13 cellular contexts compared by ENCODE assay signal in genomic region chr4:89939994-89940393, GRCh38. TPM values are rescaled to one million over a fixed set of nuclear protein-coding genes. Genes with fewer than 3 reads are reported as not detected.
DNase-seq lines count a peak whose midpoint lies in the region; ATAC-seq and TF ChIP-seq lines count a peak whose summit lies in the region.
"Had no signal": no experiment of that assay in that cellular context is flagged by ENCODE, and none has a peak within 500 bp of the region (broad histone marks: within the 10 kb centered on the region; RNA-seq: fewer than 3 reads in every experiment).

No MANE protein-coding gene starts in this region.

- no peaks in the 10 kb centered on the region for H3K4me1 ChIP-seq in fibroblast of lung (ENCODE audit: control insufficient read depth, extremely low read depth, insufficient read depth, low read length)

- H3K79me2 ChIP-seq in fibroblast of lung (ENCODE audit: control insufficient read depth, insufficient read depth, low read length), result no peaks in the 10 kb centered on the region

- H3K27ac Mint-ChIP-seq in T-cell, result no peak overlapping the region
- H3K27ac Mint-ChIP-seq: activated naive CD8-positive, alpha-beta T cell treated with anti-CD3 and anti-CD28 coated beads, Interleukin-2, amount 10 ng/mL, durations not matched to agents 7 days and 5 days; T-helper 2 cell treated with Interferon-gamma antibody and Interleukin-4, amounts not matched to agents 5 μg/mL and 100 μg/mL, for 36 hours had no signal

- H3K4me2 ChIP-seq in fibroblast of lung (ENCODE audit: extremely low read depth, insufficient read depth, low read length), result no peak overlapping the region

- H3K36me3 ChIP-seq in fibroblast of lung (ENCODE audit: control insufficient read depth, insufficient read depth, low read length), result no peaks in the 10 kb centered on the region

- no peak overlapping the region for H3K4me3 ChIP-seq in fibroblast of lung (replicated peaks in 1 of 4; ENCODE audit: control extremely low read depth in 1 of 4, insufficient read depth in 1 of 4, low read depth in 3 of 4, low read length in 4 of 4)

- H3K27me3 Mint-ChIP-seq in T-cell, result no peaks in the 10 kb centered on the region

- POLR2A ChIA-PET in T-cell (lab: Charles Lee), result no interaction called here

- no peaks in the 10 kb centered on the region for H3K27me3 ChIP-seq in fibroblast of lung (ENCODE audit: control insufficient read depth, insufficient read depth, low read length)

- no peaks in the 10 kb centered on the region for H3K4me1 Mint-ChIP-seq in T-cell
- H3K4me1 Mint-ChIP-seq: activated naive CD8-positive, alpha-beta T cell treated with anti-CD3 and anti-CD28 coated beads, Interleukin-2, amount 10 ng/mL, durations not matched to agents 7 days and 5 days; neural crest cell had no signal

- DNase-seq in NCI-H1105 treated with DMSO at 0.1 percent for 48 hours (lab: John Stamatoyannopoulos, UW) (peak; percentile 80), NCI-H748 treated with DMSO at 0.1 percent for 48 hours (lab: John Stamatoyannopoulos, UW) (peak; percentile 12), fibroblast of lung (ENCODE audit: low read depth in 2 of 2) (peak; percentile 26 to 86), renal cortical epithelial cell (ENCODE audit: low read depth) (peak; percentile 61), T-cell (no peak)
- DNase-seq in effector CD8-positive, alpha-beta T cell (lab: John Stamatoyannopoulos, UW), result no peak
- DNase-seq: activated naive CD8-positive, alpha-beta T cell treated with anti-CD3 and anti-CD28 coated beads, Interleukin-2, amount 10 ng/mL, durations not matched to agents 7 days and 5 days; DND-41; stimulated activated naive CD4-positive, alpha-beta T cell treated with Interleukin-2 at 50 U/mL for 16 hours had no signal

- no peak for TF ChIP-seq CTCF in fibroblast of lung (conservative IDR thresholded peaks at IDR 0.05 in 1 of 2, IDR thresholded peaks at IDR 0.05 in 1 of 2; ENCODE audit: low read depth in 1 of 2, low read length in 2 of 2)

- no peaks in the 10 kb centered on the region for H3K9me3 Mint-ChIP-seq in T-cell
- H3K9me3 Mint-ChIP-seq: activated naive CD8-positive, alpha-beta T cell treated with anti-CD3 and anti-CD28 coated beads, Interleukin-2, amount 10 ng/mL, durations not matched to agents 7 days and 5 days; T-helper 2 cell treated with Interferon-gamma antibody and Interleukin-4, amounts not matched to agents 5 μg/mL and 100 μg/mL, for 36 hours had no signal

- no peaks in the 10 kb centered on the region for H4K20me1 ChIP-seq in fibroblast of lung (ENCODE audit: control insufficient read depth, extremely low read depth, insufficient read depth, low read length)

- no peak overlapping the region for H3K4me3 Mint-ChIP-seq in T-cell
- H3K4me3 Mint-ChIP-seq: activated naive CD8-positive, alpha-beta T cell treated with anti-CD3 and anti-CD28 coated beads, Interleukin-2, amount 10 ng/mL, durations not matched to agents 7 days and 5 days; neural crest cell; T-helper 2 cell treated with Interferon-gamma antibody and Interleukin-4, amounts not matched to agents 5 μg/mL and 100 μg/mL, for 36 hours had no signal

- H3K36me3 Mint-ChIP-seq in T-cell, result no peaks in the 10 kb centered on the region
- H3K36me3 Mint-ChIP-seq: activated naive CD8-positive, alpha-beta T cell treated with anti-CD3 and anti-CD28 coated beads, Interleukin-2, amount 10 ng/mL, durations not matched to agents 7 days and 5 days had no signal

- CTCF ChIA-PET in T-cell (lab: Charles Lee), result interaction anchor here in 1 of 2 donors (0.6 kb wide), 1 partner anchor 574 kb away, joined by 6 read pairs; no protein-coding TSS in a partner anchor

- H3K9me3 ChIP-seq in fibroblast of lung (ENCODE audit: control insufficient read depth, insufficient read depth, low read depth, low read length), result no peaks in the 10 kb centered on the region

- H3K9ac ChIP-seq in fibroblast of lung (ENCODE audit: insufficient read depth, low read length), result no peak overlapping the region

- ATAC-seq in activated CD4-positive, CD25-positive, alpha-beta regulatory T cell treated with anti-CD3 and anti-CD28 coated beads, Interleukin-2, amount 50 U/mL, for 24 hours, result no peak
- ATAC-seq in GM21381 (IDR thresholded peaks at IDR 0.05; ENCODE audit: unreplicated experiment) (no peak), T-cell (replicated peaks in 1 of 4) (no peak)

- no peak overlapping the region for H3K27ac ChIP-seq in fibroblast of lung (ENCODE audit: insufficient read depth, low read length)

- H2AFZ ChIP-seq in fibroblast of lung (ENCODE audit: low read length), result no peak overlapping the region

RNA-seq across cellular contexts. Expression of gene MMRN1, which starts 45.3 kb away (rescaled TPM):
- total RNA-seq in fibroblast of lung (under 0.01 TPM in 2 replicates), renal cortical epithelial cell (1.6 and 3.0 TPM in 2 replicates), T-cell (under 1 TPM; 0.16 to 0.61 (median 0.30) TPM)
- not detected in 2 replicates for polyA plus RNA-seq in fibroblast of lung
- polyA plus RNA-seq in fibroblast of lung (2012), result not detected in 2 replicates
- 2.4 TPM in 1 of 2 replicates, not detected in the other for polyA minus RNA-seq in fibroblast of lung (ENCODE audit: low replicate concordance)

Comparison
In these comparisons a context has a peak if more than half of its experiments do, and no peak if none do; other contexts are left out.
1. DNase-seq: peak in NCI-H1105 treated with DMSO at 0.1 percent for 48 hours (single experiment), NCI-H748 treated with DMSO at 0.1 percent for 48 hours (single experiment), fibroblast of lung (2 of 2) and renal cortical epithelial cell (single experiment); none in effector CD8-positive, alpha-beta T cell (single experiment) and T-cell (0 of 34).